10 cellular contexts compared by ENCODE assay signal in genomic region chr5:112917453-112918005, GRCh38. TPM values are rescaled to one million over a fixed set of nuclear protein-coding genes. Genes with fewer than 3 reads are reported as not detected.
DNase-seq lines count a peak whose midpoint lies in the region; ATAC-seq and TF ChIP-seq lines count a peak whose summit lies in the region.
"Had no signal": no experiment of that assay in that cellular context is flagged by ENCODE, and none has a peak within 500 bp of the region (broad histone marks: within the 10 kb centered on the region; RNA-seq: fewer than 3 reads in every experiment).

No MANE protein-coding gene starts in this region.

- no peaks in the 10 kb centered on the region for H3K9me2 ChIP-seq in OCI-LY7 (ENCODE audit: insufficient read depth, low read length)

- H2AFZ ChIP-seq in OCI-LY7 (ENCODE audit: low read length): no peak overlapping the region

- H3K4me3 Mint-ChIP-seq in endodermal cell: no peak overlapping the region

- peaks cover 21% of the 10 kb centered on the region; the same call in 1 of the 2 replicates for H3K79me2 ChIP-seq in OCI-LY7 (ENCODE audit: insufficient read depth, low read depth, low read length)

- no TSS peak for BruUV-seq in OCI-LY7 (replicated peaks; lab: Mats Ljungman, UMichigan)

- POLR2A ChIA-PET in OCI-LY7 (lab: Charles Lee): interaction anchor here (0.7 to 1.3 kb wide), 2 partner anchors 9 to 306 kb away, joined by 3 read pairs; no protein-coding TSS in a partner anchor

- H3K9me3 ChIP-seq in OCI-LY7 (ENCODE audit: low read length): no peaks in the 10 kb centered on the region
- H3K9me3 ChIP-seq in endodermal cell (ENCODE audit: control insufficient read depth, low read length): no peaks in the 10 kb centered on the region
- H3K9me3 ChIP-seq in Peyer's patch: no peaks in the 10 kb centered on the region

- CTCF ChIA-PET in OCI-LY7 (lab: Charles Lee; ENCODE audit: unreplicated experiment): interaction anchor here (1.0 kb wide), 1 partner anchor 209 kb away, joined by 3 read pairs; no protein-coding TSS in a partner anchor

- no peak overlapping the region for H3K9ac ChIP-seq in endodermal cell (ENCODE audit: extremely low read depth, low read length, poor library complexity, severe bottlenecking)

- WGBS in endodermal cell (ENCODE audit: insufficient coverage in 1 of 2, insufficient read length in 1 of 2), 2 experiments: 85 to 90% methylated on average over 2 of the region's 2 CpGs

- peaks cover 4% of the 10 kb centered on the region; the same call in 1 of the 2 replicates for H4K20me1 ChIP-seq in OCI-LY7 (ENCODE audit: insufficient read depth, low read length)

- peaks cover 26% of the 10 kb centered on the region for H3K4me1 ChIP-seq in OCI-LY7 (ENCODE audit: insufficient read depth, low read length, poor library complexity, severe bottlenecking)
- peaks cover 6% of the 10 kb centered on the region for H3K4me1 ChIP-seq in endodermal cell (ENCODE audit: control insufficient read depth, insufficient read depth, low read length)
- H3K4me1 ChIP-seq in Peyer's patch: peaks cover 0 to 46% (median 7%) of the 10 kb centered on the region in 4 donors

- H3K36me3 ChIP-seq in OCI-LY7 (ENCODE audit: insufficient read depth, low read length): peaks cover 70% of the 10 kb centered on the region
- peaks cover 48% of the 10 kb centered on the region for H3K36me3 ChIP-seq in endodermal cell (ENCODE audit: control insufficient read depth, insufficient read depth, low read length)
- peaks cover 0 to 27% (median 0%) of the 10 kb centered on the region in 3 donors for H3K36me3 ChIP-seq in Peyer's patch

- H3K4me3 ChIP-seq in OCI-LY7 (ENCODE audit: low read depth, low read length, poor library complexity, severe bottlenecking) (no peak overlapping the region), endodermal cell (ENCODE audit: low read length) (no peak overlapping the region), Peyer's patch (no peak overlapping the region)
- H3K4me3 ChIP-seq: coronary artery had no signal

- H3K36me3 Mint-ChIP-seq in endodermal cell (ENCODE audit: low read depth): peaks cover 48% of the 10 kb centered on the region

- H3K4me2 ChIP-seq in OCI-LY7 (ENCODE audit: low read length): no peak overlapping the region

- peak; percentile 7 for DNase-seq in ACHN
- peak; percentile 33 for DNase-seq in EL
- DNase-seq in OCI-LY7 (ENCODE audit: low spot score): peak; percentile 40
- peak; percentile 73 for DNase-seq in endodermal cell
- no peak for DNase-seq in NCI-H2081 (lab: John Stamatoyannopoulos, UW)
- no peak for DNase-seq in OCI-M2 (lab: John Stamatoyannopoulos, UW; ENCODE audit: unreplicated experiment)
- no peak for DNase-seq in Peyer's patch
- DNase-seq: NCI-H1436 had no signal

- H3K27me3 ChIP-seq in endodermal cell (ENCODE audit: control insufficient read depth, insufficient read depth, low read length, poor library complexity, severe bottlenecking) (peaks cover 3% of the 10 kb centered on the region), Peyer's patch (no peaks in the 10 kb centered on the region)

- intact Hi-C loops in OCI-LY7 (cut with micrococcal nuclease; ENCODE audit: unreplicated experiment): no loop called here

- H3K27ac Mint-ChIP-seq in endodermal cell: no peak overlapping the region

- H3K27me3 Mint-ChIP-seq in endodermal cell (ENCODE audit: insufficient read depth): peaks cover 2% of the 10 kb centered on the region

- H3K9me3 Mint-ChIP-seq in endodermal cell: no peaks in the 10 kb centered on the region

- TF ChIP-seq CTCF in OCI-LY7 (conservative IDR thresholded peaks at IDR 0.05; ENCODE audit: low read length) (peak; percentile 74), endodermal cell (conservative IDR thresholded peaks at IDR 0.05) (peak; percentile 67), Peyer's patch (IDR thresholded peaks at IDR 0.05) (no peak)

- H3K27ac ChIP-seq in OCI-LY7 (ENCODE audit: low read depth, low read length, poor library complexity, severe bottlenecking) (no peak overlapping the region), endodermal cell (ENCODE audit: low read depth, low read length) (no peak overlapping the region), Peyer's patch (no peak overlapping the region)
- H3K27ac ChIP-seq: coronary artery had no signal

- in situ Hi-C loops in ACHN (cut with HindIII; ENCODE audit: low pct_ligation_motif_present, low pct_unique_long_range_greater_than_20kb, low sequenced_read_pairs): no loop called here

- no peak for TF ChIP-seq POLR2A in Peyer's patch (IDR thresholded peaks at IDR 0.05)

- peaks cover 21% of the 10 kb centered on the region for H3K4me1 Mint-ChIP-seq in endodermal cell

- no peak for ATAC-seq in HG03442 (IDR thresholded peaks at IDR 0.05; ENCODE audit: unreplicated experiment)

RNA-seq across cellular contexts. Expression of gene REEP5, which starts 4.5 kb away (rescaled TPM):
- 20.9 and 25.5 TPM in 2 replicates for total RNA-seq in OCI-LY7 (2014; rRNA removed; shearing (Covaris generic))
- 29.5 and 32.0 TPM in 2 replicates for total RNA-seq in OCI-LY7 (2022)
- 10 to 100 TPM; 42.1 to 42.3 TPM for total RNA-seq in endodermal cell
- polyA plus RNA-seq in endodermal cell (2013, experiment 1 of 2): 36.2 TPM
- polyA plus RNA-seq in endodermal cell (2013, experiment 2 of 2): 31.8 TPM
- total RNA-seq in Peyer's patch: 10 to 100 TPM; 19.8 to 47.5 (median 35.6) TPM

RNA-seq across cellular contexts. Expression of gene SRP19, which starts 56.4 kb away (rescaled TPM):
- total RNA-seq in OCI-LY7 (2014; rRNA removed; shearing (Covaris generic)): 32.9 and 48.1 TPM in 2 replicates
- total RNA-seq in OCI-LY7 (2022) (64.7 and 68.3 TPM in 2 replicates), endodermal cell (10 to 100 TPM; 65.4 to 65.7 TPM), Peyer's patch (10 to 100 TPM; 15.7 to 63.7 (median 27.1) TPM)
- polyA plus RNA-seq in endodermal cell (2013, experiment 1 of 2): 82.5 TPM
- polyA plus RNA-seq in endodermal cell (2013, experiment 2 of 2): 71.9 TPM

RNA-seq across cellular contexts. Expression of gene DCP2, which starts 59.1 kb away (rescaled TPM):
- 69.3 and 81.3 TPM in 2 replicates for total RNA-seq in OCI-LY7 (2014; rRNA removed; shearing (Covaris generic))
- total RNA-seq in OCI-LY7 (2022) (139 and 158 TPM in 2 replicates), endodermal cell (100 to 1,000 TPM; 152 to 154 TPM), Peyer's patch (10 to 100 TPM; 13.2 to 41.3 (median 22.8) TPM)
- 29.1 TPM for polyA plus RNA-seq in endodermal cell (2013, experiment 1 of 2)
- 41.9 TPM for polyA plus RNA-seq in endodermal cell (2013, experiment 2 of 2)

Comparison
In these comparisons a context has a peak if more than half of its experiments do, and no peak if none do; other contexts are left out.
1. DNase-seq: peak in ACHN (single experiment), EL (single experiment), OCI-LY7 (single experiment) and endodermal cell (single experiment); none in NCI-H2081 (0 of 2), OCI-M2 (single experiment) and Peyer's patch (0 of 3).
2. CTCF ChIP-seq: peak in OCI-LY7 (single experiment) and endodermal cell (single experiment); none in Peyer's patch (0 of 6).